Comparison of ENCODE assay signal across 2 cellular contexts in genomic region chr9:89821081-89821480, GRCh38.
TF ChIP-seq lines count a peak whose summit lies in the region.

No MANE protein-coding gene starts in this region.

TF ChIP-seq in GM23338, 12 proteins besides CTCF, POLR2A, EP300 and RAD21:
- 0 out of 2 replicates have a peak, but pooled peaks have one; percentile 21 for TF ChIP-seq ZNF462 (CRISPR knock-in tag; IDR thresholded peaks at IDR 0.05)
- no peak for TF ChIP-seq CREB1 (CRISPR knock-in tag; IDR thresholded peaks at IDR 0.05; ENCODE audit: low read depth)
- no peak for TF ChIP-seq ETS1 (IDR thresholded peaks at IDR 0.05)

TF ChIP-seq in H1, 55 proteins besides CTCF, POLR2A, EP300 and RAD21:
- TF ChIP-seq POU5F1 (IDR thresholded peaks at IDR 0.05; ENCODE audit: low read depth, low read length) (no peak), BCL11A (IDR thresholded peaks at IDR 0.05; ENCODE audit: low read depth in 2 of 2, low read length in 2 of 2) (no peak), RXRA (IDR thresholded peaks at IDR 0.05; ENCODE audit: insufficient read depth, low read depth, low read length) (no peak), E2F6 (IDR thresholded peaks at IDR 0.05) (peak; percentile 14; the same call in 1 of the 2 replicates), TEAD4 (IDR thresholded peaks at IDR 0.05; ENCODE audit: low read depth, low read length) (peak; percentile 94), ASH2L (IDR thresholded peaks at IDR 0.05; ENCODE audit: low read length) (no peak), GTF2F1 (IDR thresholded peaks at IDR 0.05; ENCODE audit: borderline replicate concordance, low read depth, low read length) (no peak), MAFK (IDR thresholded peaks at IDR 0.05; ENCODE audit: low read depth, low read length) (no peak), MAX (IDR thresholded peaks at IDR 0.05) (peak; percentile 55; the same call in 1 of the 2 replicates), CTBP2 (IDR thresholded peaks at IDR 0.05; ENCODE audit: borderline replicate concordance, insufficient read depth, insufficient read length, low read length) (no peak), SIX5 (IDR thresholded peaks at IDR 0.05; ENCODE audit: low read depth, low read length) (no peak), SIRT6 (IDR thresholded peaks at IDR 0.05; ENCODE audit: low read length) (no peak), SUZ12 (IDR thresholded peaks at IDR 0.05; ENCODE audit: low read length) (no peak), YY1 (IDR thresholded peaks at IDR 0.05; ENCODE audit: low read depth, low read length) (no peak)
